ENCODE assay signal across 1 cellular context in the genomic region with DNA sequence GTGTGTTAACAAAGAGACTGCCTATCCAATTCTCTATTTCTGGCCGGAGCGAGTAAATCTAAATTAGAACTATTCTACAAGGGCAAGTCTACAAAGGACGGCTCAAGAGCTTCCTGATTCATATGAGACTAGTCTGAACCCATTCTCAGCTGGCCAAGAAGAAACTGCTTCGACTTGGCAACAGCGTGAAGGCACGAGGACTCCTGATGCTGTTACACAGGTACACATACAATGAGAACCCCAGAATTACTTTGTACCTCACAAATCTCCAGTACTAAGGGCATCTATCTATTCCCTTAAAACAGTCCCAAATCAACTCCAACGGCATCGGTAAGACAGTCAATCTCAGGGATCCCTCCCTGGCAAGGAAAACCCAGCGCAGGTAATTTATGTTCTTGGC.
TF ChIP-seq lines count a peak whose summit lies in the region.

No MANE protein-coding gene starts in this region.

TF ChIP-seq in K562, 482 proteins besides CTCF, POLR2A, EP300 and RAD21:
- no peak for TF ChIP-seq ZC3H11A (IDR thresholded peaks at IDR 0.05; ENCODE audit: low read depth, low read length)
- no peak for TF ChIP-seq SOX6 (IDR thresholded peaks at IDR 0.05)
- TF ChIP-seq NCOA6 (IDR thresholded peaks at IDR 0.05), result no peak
- TF ChIP-seq KHSRP (IDR thresholded peaks at IDR 0.05), result no peak
- no peak for TF ChIP-seq ZFP36 (IDR thresholded peaks at IDR 0.05; ENCODE audit: low read depth, low read length, partially characterized antibody)
- TF ChIP-seq SMARCC2 (IDR thresholded peaks at IDR 0.05; ENCODE audit: low read depth), result no peak
- no peak for TF ChIP-seq POLR2AphosphoS5 (IDR thresholded peaks at IDR 0.05; ENCODE audit: control insufficient read depth, insufficient read depth, low read depth, low read length)
- TF ChIP-seq, protein P1, sequence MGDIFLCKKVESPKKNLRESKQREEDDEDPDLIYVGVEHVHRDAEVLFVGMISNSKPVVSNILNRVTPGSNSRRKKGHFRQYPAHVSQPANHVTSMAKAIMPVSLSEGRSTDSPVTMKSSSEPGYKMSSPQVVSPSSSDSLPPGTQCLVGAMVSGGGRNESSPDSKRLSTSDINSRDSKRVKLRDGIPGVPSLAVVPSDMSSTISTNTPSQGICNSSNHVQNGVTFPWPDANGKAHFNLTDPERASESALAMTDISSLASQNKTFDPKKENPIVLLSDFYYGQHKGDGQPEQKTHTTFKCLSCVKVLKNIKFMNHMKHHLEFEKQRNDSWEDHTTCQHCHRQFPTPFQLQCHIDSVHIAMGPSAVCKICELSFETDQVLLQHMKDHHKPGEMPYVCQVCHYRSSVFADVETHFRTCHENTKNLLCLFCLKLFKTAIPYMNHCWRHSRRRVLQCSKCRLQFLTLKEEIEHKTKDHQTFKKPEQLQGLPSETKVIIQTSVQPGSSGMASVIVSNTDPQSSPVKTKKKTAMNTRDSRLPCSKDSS (IDR thresholded peaks at IDR 0.05; ENCODE audit: low read depth, partially characterized antibody), result no peak
- no peak for TF ChIP-seq POLR2B (IDR thresholded peaks at IDR 0.05; ENCODE audit: low read depth, partially characterized antibody)
- TF ChIP-seq ZNF584 (CRISPR knock-in tag; IDR thresholded peaks at IDR 0.05; ENCODE audit: low read depth), result no peak
- no peak for TF ChIP-seq THAP12 (CRISPR knock-in tag; IDR thresholded peaks at IDR 0.05)
- TF ChIP-seq ZSCAN29 (IDR thresholded peaks at IDR 0.05), result no peak
- no peak for TF ChIP-seq ZNF830 (CRISPR knock-in tag; IDR thresholded peaks at IDR 0.05)
